ENCODE assay signal across 8 cellular contexts in the genomic region with DNA sequence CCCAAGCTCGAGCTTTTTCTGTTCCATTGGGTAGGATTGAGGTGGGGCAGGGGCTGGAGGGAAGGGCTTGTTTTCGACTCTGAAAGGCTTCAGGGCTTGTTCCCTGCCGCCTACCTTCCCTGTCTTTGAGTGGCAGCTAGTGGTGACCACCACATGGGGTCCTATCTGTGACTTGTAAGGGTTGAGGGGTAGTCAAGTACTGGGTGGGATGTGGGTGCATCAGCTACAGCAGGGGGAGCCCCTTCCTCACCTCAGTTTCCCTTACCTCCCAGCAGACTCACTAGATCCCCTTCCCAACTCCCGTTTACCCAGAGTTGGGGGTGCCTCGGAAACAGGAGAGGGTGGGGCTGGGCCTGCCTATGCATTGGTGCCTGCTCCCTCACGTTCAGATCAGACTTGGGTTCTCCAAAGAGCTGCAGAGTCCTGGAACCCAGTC. TPM values are rescaled to one million over a fixed set of nuclear protein-coding genes. Genes with fewer than 3 reads are reported as not detected.
DNase-seq lines count a peak whose midpoint lies in the region; ATAC-seq and TF ChIP-seq lines count a peak whose summit lies in the region.

No MANE protein-coding gene starts in this region.

- CTCF ChIA-PET in T-cell (lab: Charles Lee), result no interaction called here

- H3K9me3 ChIP-seq in iPS-20b (ENCODE audit: insufficient read depth, low read depth, low read length) (no peaks in the 10 kb centered on the region), thymus (ENCODE audit: control insufficient read depth) (no peaks in the 10 kb centered on the region), gastrocnemius medialis (no peaks in the 10 kb centered on the region)

- H3K4me3 Mint-ChIP-seq in activated naive CD8-positive, alpha-beta T cell, result peak overlapping the region; percentile 65
- H3K4me3 Mint-ChIP-seq in activated naive CD8-positive, alpha-beta T cell treated with anti-CD3 and anti-CD28 coated beads, Interleukin-2, amount 50 U/mL, for 24 hours, result no peak overlapping the region
- peak overlapping the region; percentile 29 to 71 (median 47) for H3K4me3 Mint-ChIP-seq in T-cell

- no peak overlapping the region for H3K27ac ChIP-seq in iPS-20b (ENCODE audit: low read length)
- peak overlapping the region; percentile 64 for H3K27ac ChIP-seq in thymus (ENCODE audit: low read depth)
- H3K27ac ChIP-seq in gastrocnemius medialis, result no peak overlapping the region

- peak overlapping the region; percentile 67 for H3K4me3 ChIP-seq in iPS-20b (ENCODE audit: low read length)
- H3K4me3 ChIP-seq in thymus (ENCODE audit: low read length), result peak overlapping the region; percentile 59
- peak overlapping the region in 2 of 4 donors; percentile 57 to 60 for H3K4me3 ChIP-seq in gastrocnemius medialis

- 59% methylated on average over 6 of the region's 6 CpGs for WGBS in thymus

- H3K36me3 ChIP-seq in iPS-20b (ENCODE audit: insufficient read depth, low read depth, low read length) (no peaks in the 10 kb centered on the region), thymus (ENCODE audit: control insufficient read depth, insufficient read depth) (no peaks in the 10 kb centered on the region), gastrocnemius medialis (no peaks in the 10 kb centered on the region)

- no peak overlapping the region for H3K9ac ChIP-seq in iPS-20b (ENCODE audit: low read depth, low read length)

- no peak for TF ChIP-seq POLR2A in gastrocnemius medialis (IDR thresholded peaks at IDR 0.05)

- ATAC-seq in activated naive CD8-positive, alpha-beta T cell treated with anti-CD3 and anti-CD28 coated beads, Interleukin-2, amount 50 U/mL, for 24 hours, result no peak
- ATAC-seq in T-cell (replicated peaks in 1 of 4) (no peak), gastrocnemius medialis (no peak)

- in situ Hi-C loops in gastrocnemius medialis (cut with MboI; ENCODE audit: low sequenced_read_pairs in 4 of 4), result loop anchor here in 3 of 4 donors (5.0 to 10.0 kb wide), 2 partner anchors 45 to 48 kb away; no protein-coding TSS in a partner anchor

- DNase-seq in activated naive CD8-positive, alpha-beta T cell treated with anti-CD3 and anti-CD28 coated beads, Interleukin-2, amount 50 U/mL, for 24 hours, result no peak
- no peak for DNase-seq in T-cell
- no peak for DNase-seq in islet precursor cell
- no peak for DNase-seq in GM19238 (ENCODE audit: insufficient read length, low spot score)
- no peak for DNase-seq in gastrocnemius medialis

- no peaks in the 10 kb centered on the region for H3K9me3 Mint-ChIP-seq in activated naive CD8-positive, alpha-beta T cell (ENCODE audit: low read depth)
- no peaks in the 10 kb centered on the region for H3K9me3 Mint-ChIP-seq in activated naive CD8-positive, alpha-beta T cell treated with anti-CD3 and anti-CD28 coated beads, Interleukin-2, amount 50 U/mL, for 24 hours
- no peaks in the 10 kb centered on the region for H3K9me3 Mint-ChIP-seq in T-cell

- H3K27me3 ChIP-seq in iPS-20b (ENCODE audit: insufficient read depth, low read length) (peaks cover 72% of the 10 kb centered on the region), thymus (ENCODE audit: control insufficient read depth, insufficient read depth) (no peaks in the 10 kb centered on the region), gastrocnemius medialis (no peaks in the 10 kb centered on the region)

- peaks cover 11% of the 10 kb centered on the region for H3K27me3 Mint-ChIP-seq in activated naive CD8-positive, alpha-beta T cell
- H3K27me3 Mint-ChIP-seq in activated naive CD8-positive, alpha-beta T cell treated with anti-CD3 and anti-CD28 coated beads, Interleukin-2, amount 50 U/mL, for 24 hours, result peaks cover 54% of the 10 kb centered on the region
- peaks cover 10 to 57% of the 10 kb centered on the region in 2 donors for H3K27me3 Mint-ChIP-seq in T-cell

- H3K4me1 ChIP-seq in iPS-20b (ENCODE audit: insufficient read depth, low read length), result peaks cover 34% of the 10 kb centered on the region
- peaks cover 58% of the 10 kb centered on the region for H3K4me1 ChIP-seq in thymus (ENCODE audit: control insufficient read depth, insufficient read depth, low read length)
- H3K4me1 ChIP-seq in gastrocnemius medialis, result peaks cover 26 to 40% of the 10 kb centered on the region in 2 donors

- no peaks in the 10 kb centered on the region for H3K36me3 Mint-ChIP-seq in activated naive CD8-positive, alpha-beta T cell
- H3K36me3 Mint-ChIP-seq in activated naive CD8-positive, alpha-beta T cell treated with anti-CD3 and anti-CD28 coated beads, Interleukin-2, amount 50 U/mL, for 24 hours (ENCODE audit: low read depth), result no peaks in the 10 kb centered on the region
- H3K36me3 Mint-ChIP-seq in T-cell, result no peaks in the 10 kb centered on the region

- peak overlapping the region; percentile 10 for H3K27ac Mint-ChIP-seq in activated naive CD8-positive, alpha-beta T cell
- no peak overlapping the region for H3K27ac Mint-ChIP-seq in activated naive CD8-positive, alpha-beta T cell treated with anti-CD3 and anti-CD28 coated beads, Interleukin-2, amount 50 U/mL, for 24 hours
- peak overlapping the region; percentile 27 to 39 for H3K27ac Mint-ChIP-seq in T-cell

- POLR2A ChIA-PET in T-cell (lab: Charles Lee), result no interaction called here

- intact Hi-C loops in gastrocnemius medialis (cut with DNase I; ENCODE audit: low total_unique reads), result loop anchor here (2.0 kb wide), 1 partner anchor 66 kb away; no protein-coding TSS in a partner anchor

- peaks cover 16% of the 10 kb centered on the region for H3K4me1 Mint-ChIP-seq in activated naive CD8-positive, alpha-beta T cell (ENCODE audit: low read depth)
- H3K4me1 Mint-ChIP-seq in activated naive CD8-positive, alpha-beta T cell treated with anti-CD3 and anti-CD28 coated beads, Interleukin-2, amount 50 U/mL, for 24 hours, result peaks cover 11% of the 10 kb centered on the region
- H3K4me1 Mint-ChIP-seq in T-cell, result peaks cover 14 to 32% (median 31%) of the 10 kb centered on the region in 3 donors

- TF ChIP-seq CTCF in gastrocnemius medialis (IDR thresholded peaks at IDR 0.05 in 4 of 5, conservative IDR thresholded peaks at IDR 0.05 in 1 of 5), result no peak

RNA-seq across cellular contexts. Expression of a gene that starts 5.9 kb away (rescaled TPM):
- total RNA-seq in T-cell (under 1 TPM in 3 of 5 donors, not detected in 2; 0.13 to 0.70 (median 0.63) TPM), gastrocnemius medialis (1 to 10 TPM in 2 of 4 donors, under 1 TPM in 2; 0.20 to 3.9 (median 0.94) TPM)
- polyA plus RNA-seq in thymus, result 1.1 TPM
